ENCODE assay signal across 16 cellular contexts in genomic region chr1:17516303-17517214, GRCh38. TPM values are rescaled to one million over a fixed set of nuclear protein-coding genes. Genes with fewer than 3 reads are reported as not detected.
DNase-seq lines count a peak whose midpoint lies in the region; ATAC-seq and TF ChIP-seq lines count a peak whose summit lies in the region.
"Had no signal": no experiment of that assay in that cellular context is flagged by ENCODE, and none has a peak within 500 bp of the region (broad histone marks: within the 10 kb centered on the region; RNA-seq: fewer than 3 reads in every experiment).

No MANE protein-coding gene starts in this region.

- DNase-seq in Right ventricle myocardium superior (no peak), left ventricle myocardium inferior (no peak), epithelial cell of proximal tubule (ENCODE audit: low read depth) (peak; percentile 44), mucosa of gallbladder (ENCODE audit: low spot score) (peak; percentile 81), cerebellum (ENCODE audit: low spot score) (no peak), pons (ENCODE audit: low spot score) (no peak)
- DNase-seq: activated CD4-positive, CD25-positive, alpha-beta regulatory T cell treated with anti-CD3 and anti-CD28 coated beads, Interleukin-2, amount 50 U/mL, for 72 hours; activated CD8-positive, alpha-beta memory T cell treated with anti-CD3 and anti-CD28 coated beads, Interleukin-2, amount 50 U/mL, for 4 hours; activated naive CD4-positive, alpha-beta T cell treated with anti-CD3 and anti-CD28 coated beads, Interleukin-2, amount 10 ng/mL, durations not matched to agents 7 days and 5 days; CD8-positive, alpha-beta T cell; effector memory CD4-positive, alpha-beta T cell; NCI-H2029 treated with DMSO at 0.1 percent for 48 hours; NCI-H82; RPMI8226 had no signal

- H3K4me3 ChIP-seq in left ventricle myocardium inferior (no peak overlapping the region), epithelial cell of proximal tubule (ENCODE audit: low read depth, low read length) (no peak overlapping the region)

- H3K27ac ChIP-seq in left ventricle myocardium inferior (replicated peaks): no peak overlapping the region

- H3K36me3 ChIP-seq in left ventricle myocardium inferior: no peaks in the 10 kb centered on the region

- peak; percentile 34 for ATAC-seq in Right ventricle myocardium superior (ENCODE audit: poor library complexity)
- no peak for ATAC-seq in GM18907 (IDR thresholded peaks at IDR 0.05; ENCODE audit: unreplicated experiment)
- no peak for ATAC-seq in HG03108 (IDR thresholded peaks at IDR 0.05; ENCODE audit: unreplicated experiment)
- ATAC-seq: CD8-positive, alpha-beta T cell had no signal

- H3K27me3 ChIP-seq in left ventricle myocardium inferior (ENCODE audit: low read depth): peaks cover 8% of the 10 kb centered on the region

- TF ChIP-seq CTCF in left ventricle myocardium inferior (IDR thresholded peaks at IDR 0.05; ENCODE audit: borderline replicate concordance): no peak
- TF ChIP-seq CTCF in epithelial cell of proximal tubule (conservative IDR thresholded peaks at IDR 0.05; ENCODE audit: low read depth, low read length): no peak

- H3K9me3 ChIP-seq in left ventricle myocardium inferior (replicated peaks): no peaks in the 10 kb centered on the region

- intact Hi-C loops in Right ventricle myocardium superior (cut with DNase I) (no loop called here), left ventricle myocardium inferior (cut with micrococcal nuclease) (no loop called here)

- H3K4me1 ChIP-seq in left ventricle myocardium inferior: no peaks in the 10 kb centered on the region

RNA-seq across cellular contexts. Expression of gene ARHGEF10L, which starts 22.9 kb away (rescaled TPM):
- total RNA-seq in Right ventricle myocardium superior: 55.6 TPM
- 59.1 TPM for total RNA-seq in left ventricle myocardium inferior
- 17.4 and 27.8 TPM in 2 replicates for total RNA-seq in epithelial cell of proximal tubule
- 53.0 TPM for total RNA-seq in mucosa of gallbladder
- 33.8 TPM for total RNA-seq in cerebellum
- total RNA-seq: CD8-positive, alpha-beta T cell had no signal

Comparison
In these comparisons a context has a peak if more than half of its experiments do, and no peak if none do; other contexts are left out.
1. DNase-seq: peak in epithelial cell of proximal tubule (single experiment) and mucosa of gallbladder (single experiment); none in Right ventricle myocardium superior (single experiment), left ventricle myocardium inferior (single experiment), cerebellum (single experiment) and pons (single experiment).